ENCODE assay signal across 14 cellular contexts in the genomic region with DNA sequence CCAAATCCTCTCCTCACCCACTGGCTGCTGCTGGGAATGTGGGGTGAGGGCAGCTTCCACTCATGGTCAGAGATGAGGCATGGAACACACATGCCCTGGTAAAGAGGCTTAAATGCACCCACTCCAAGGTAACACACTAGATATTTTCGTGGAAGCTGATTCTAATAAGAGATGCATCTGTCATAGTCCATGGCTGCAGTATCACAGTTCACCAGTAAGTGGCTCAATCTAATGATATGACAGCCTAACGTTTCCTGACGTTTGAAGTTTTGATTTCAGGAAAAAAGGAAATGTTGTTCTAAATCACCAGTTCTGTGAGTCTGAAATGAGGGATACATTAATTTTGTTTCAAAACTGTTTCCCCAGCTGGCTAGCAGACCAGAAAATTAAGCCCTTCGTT. TPM values are rescaled to one million over a fixed set of nuclear protein-coding genes. Genes with fewer than 3 reads are reported as not detected.
DNase-seq lines count a peak whose midpoint lies in the region; ATAC-seq and TF ChIP-seq lines count a peak whose summit lies in the region.
"Had no signal": no experiment of that assay in that cellular context is flagged by ENCODE, and none has a peak within 500 bp of the region (broad histone marks: within the 10 kb centered on the region; RNA-seq: fewer than 3 reads in every experiment).

No MANE protein-coding gene starts in this region.

- DNase-seq in DMS 273 treated with DMSO at 0.1 percent for 48 hours (lab: John Stamatoyannopoulos, UW): peak; percentile 8
- DNase-seq in HL-60 (ENCODE audit: low read depth in 1 of 2, low spot score in 1 of 2): no peak
- DNase-seq in brain microvascular endothelial cell: peak; percentile 36
- DNase-seq in lung microvascular endothelial cell (ENCODE audit: low read depth in 2 of 2): peak; percentile 50 to 52
- DNase-seq in OCI-M2 (lab: John Stamatoyannopoulos, UW; ENCODE audit: unreplicated experiment): no peak
- no peak for DNase-seq in CD8-positive, alpha-beta T cell
- DNase-seq in activated CD4-positive, CD25-positive, alpha-beta regulatory T cell (lab: John Stamatoyannopoulos, UW): no peak
- DNase-seq: activated CD4-positive, alpha-beta memory T cell treated with anti-CD3 and anti-CD28 coated beads, Interleukin-2, amount 10 ng/mL, durations not matched to agents 7 days and 5 days; activated naive CD4-positive, alpha-beta T cell treated with anti-CD3 and anti-CD28 coated beads, Interleukin-2, amount 50 U/mL, for 16 hours; dorsolateral prefrontal cortex; hippocampal formation; mesendoderm; NCI-H1048 had no signal

- H3K4me3 Mint-ChIP-seq in CD8-positive, alpha-beta T cell: no peak overlapping the region
- H3K4me3 Mint-ChIP-seq: activated CD4-positive, alpha-beta memory T cell treated with anti-CD3 and anti-CD28 coated beads, Interleukin-2, amount 10 ng/mL, durations not matched to agents 7 days and 5 days had no signal

- H3K4me3 ChIP-seq in HL-60 (replicated peaks; ENCODE audit: insufficient read depth, low read length): no peak overlapping the region
- H3K4me3 ChIP-seq in brain microvascular endothelial cell (ENCODE audit: low read depth, low read length): no peak overlapping the region
- no peak overlapping the region for H3K4me3 ChIP-seq in CD8-positive, alpha-beta T cell (ENCODE audit: low read depth, low read length)
- H3K4me3 ChIP-seq: dorsolateral prefrontal cortex had no signal

- H3K27ac ChIP-seq in HL-60 (replicated peaks): no peak overlapping the region
- H3K27ac ChIP-seq in brain microvascular endothelial cell: no peak overlapping the region
- H3K27ac ChIP-seq in CD8-positive, alpha-beta T cell (ENCODE audit: low read depth, low read length): no peak overlapping the region
- H3K27ac ChIP-seq: dorsolateral prefrontal cortex had no signal

- POLR2A ChIA-PET in CD8-positive, alpha-beta T cell (lab: Charles Lee): interaction anchor here (0.5 kb wide), 1 partner anchor 283 kb away, joined by 3 read pairs; no protein-coding TSS in a partner anchor

- CTCF ChIA-PET in CD8-positive, alpha-beta T cell (lab: Charles Lee): interaction anchor here (0.7 to 5.7 kb wide), 9 partner anchors 9 to 810 kb away, joined by 3 to 55 read pairs (median 15); a partner anchor contains a TSS

- intact Hi-C loops in CD8-positive, alpha-beta T cell (cut with DNase I, micrococcal nuclease): loop anchor here in 1 of 2 experiments (5.0 kb wide), 1 partner anchor 796 kb away; no protein-coding TSS in a partner anchor

- ATAC-seq in GM18517 (IDR thresholded peaks at IDR 0.05; ENCODE audit: unreplicated experiment): no peak
- ATAC-seq in CD8-positive, alpha-beta T cell: no peak

- H3K9me3 Mint-ChIP-seq in CD8-positive, alpha-beta T cell: peaks cover 11% of the 10 kb centered on the region

- H3K36me3 Mint-ChIP-seq in CD8-positive, alpha-beta T cell: no peaks in the 10 kb centered on the region

- H3K27me3 Mint-ChIP-seq in CD8-positive, alpha-beta T cell (ENCODE audit: low read depth): no peaks in the 10 kb centered on the region
- H3K27me3 Mint-ChIP-seq: activated CD4-positive, alpha-beta memory T cell treated with anti-CD3 and anti-CD28 coated beads, Interleukin-2, amount 10 ng/mL, durations not matched to agents 7 days and 5 days had no signal

- TF ChIP-seq CTCF in HL-60 (IDR thresholded peaks at IDR 0.05; ENCODE audit: insufficient read depth, low read length) (peak; percentile 26), brain microvascular endothelial cell (IDR thresholded peaks at IDR 0.05; ENCODE audit: low read depth, low read length, missing control alignments) (peak; percentile 33)
- TF ChIP-seq CTCF in CD8-positive, alpha-beta T cell (IDR thresholded peaks at IDR 0.05): no peak

- H3K4me1 Mint-ChIP-seq in CD8-positive, alpha-beta T cell (ENCODE audit: low read depth): peaks cover 10% of the 10 kb centered on the region

- H3K27me3 ChIP-seq in HL-60 (ENCODE audit: insufficient read depth, poor library complexity, severe bottlenecking): no peaks in the 10 kb centered on the region
- no peaks in the 10 kb centered on the region for H3K27me3 ChIP-seq in brain microvascular endothelial cell (replicated peaks)
- no peaks in the 10 kb centered on the region for H3K27me3 ChIP-seq in CD8-positive, alpha-beta T cell (ENCODE audit: insufficient read depth, low read length)
- H3K27me3 ChIP-seq: dorsolateral prefrontal cortex had no signal

- no peaks in the 10 kb centered on the region for H3K9me3 ChIP-seq in CD8-positive, alpha-beta T cell (ENCODE audit: low read length)

- H3K4me1 ChIP-seq in CD8-positive, alpha-beta T cell (ENCODE audit: insufficient read depth, low read length): no peaks in the 10 kb centered on the region

- H3K27ac Mint-ChIP-seq in CD8-positive, alpha-beta T cell: no peak overlapping the region
- H3K27ac Mint-ChIP-seq: activated CD4-positive, alpha-beta memory T cell treated with anti-CD3 and anti-CD28 coated beads, Interleukin-2, amount 10 ng/mL, durations not matched to agents 7 days and 5 days had no signal

- in situ Hi-C loops in brain microvascular endothelial cell (cut with HindIII; ENCODE audit: low pct_ligation_motif_present, low sequenced_read_pairs): no loop called here

- no peaks in the 10 kb centered on the region for H3K36me3 ChIP-seq in brain microvascular endothelial cell (replicated peaks)
- no peaks in the 10 kb centered on the region for H3K36me3 ChIP-seq in CD8-positive, alpha-beta T cell (ENCODE audit: insufficient read depth, low read length)

RNA-seq across cellular contexts. Expression of a gene that starts 38.2 kb away (rescaled TPM):
- not detected in 2 replicates for total RNA-seq in lung microvascular endothelial cell
- total RNA-seq in CD8-positive, alpha-beta T cell: under 1 TPM in 1 of 2 experiments, not detected in 1; 0.06 TPM

RNA-seq across cellular contexts. Expression of a gene that starts 57.1 kb away (rescaled TPM):
- 40.3 and 42.7 TPM in 2 replicates for total RNA-seq in lung microvascular endothelial cell
- 100 to 1,000 TPM; 157 to 172 TPM for total RNA-seq in CD8-positive, alpha-beta T cell

Comparison
In these comparisons a context has a peak if more than half of its experiments do, and no peak if none do; other contexts are left out.
1. DNase-seq: peak in DMS 273 treated with DMSO at 0.1 percent for 48 hours (single experiment), brain microvascular endothelial cell (single experiment) and lung microvascular endothelial cell (2 of 2); none in HL-60 (0 of 2), OCI-M2 (single experiment), CD8-positive, alpha-beta T cell (0 of 7) and activated CD4-positive, CD25-positive, alpha-beta regulatory T cell (0 of 4).